35 cellular contexts compared by ENCODE assay signal in the genomic region with DNA sequence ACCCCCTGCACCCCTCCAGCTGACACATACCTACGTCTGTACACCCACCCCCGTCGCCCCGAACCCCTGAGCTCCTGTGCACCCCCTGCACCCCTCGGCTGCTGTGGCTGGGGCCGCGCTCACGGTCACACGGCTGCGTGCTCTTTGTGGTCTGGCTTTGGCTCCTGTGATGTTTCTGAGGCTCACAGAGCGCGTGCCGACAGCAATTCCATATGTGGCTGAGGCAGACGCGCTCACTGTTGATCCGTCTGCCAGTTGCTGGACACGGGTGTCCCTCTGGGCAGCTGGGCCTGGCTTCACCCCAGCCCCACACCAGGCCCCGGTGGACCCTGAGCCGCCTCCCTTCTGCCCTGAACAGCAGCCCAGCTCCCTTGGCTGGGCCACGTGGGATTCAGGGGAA. TPM values are rescaled to one million over a fixed set of nuclear protein-coding genes. Genes with fewer than 3 reads are reported as not detected.
"Had no signal": no experiment of that assay in that cellular context is flagged by ENCODE, and none has a peak within 500 bp of the region (broad histone marks: within the 10 kb centered on the region; RNA-seq: fewer than 3 reads in every experiment).

No MANE protein-coding gene starts in this region.

- H3K4me1 ChIP-seq: breast epithelium had no signal

- H3K27me3 Mint-ChIP-seq: activated B cell treated with CpG ODN at 0.5 μM for 24 hours; activated T-helper 17 cell treated with anti-CD3 and anti-CD28 coated beads, Interleukin-2, amount 50 U/mL, for 72 hours had no signal

- ATAC-seq: activated CD8-positive, alpha-beta T cell treated with anti-CD3 and anti-CD28 coated beads for 36 hours; activated naive CD4-positive, alpha-beta T cell treated with anti-CD3 and anti-CD28 coated beads, Interleukin-2, amount 50 U/mL, for 72 hours; activated T-cell treated with anti-CD3 and anti-CD28 coated beads, Interleukin-2, amount 50 U/mL, for 4 hours; activated T-cell treated with anti-CD3 and anti-CD28 coated beads, Interleukin-2, amount 50 U/mL, for 72 hours; activated T-helper 17 cell treated with anti-CD3 and anti-CD28 coated beads, Interleukin-2, amount 50 U/mL, for 72 hours; body of pancreas had no signal

- H3K4me3 ChIP-seq: adrenal gland, body of pancreas, breast epithelium had no signal

- H3K36me3 ChIP-seq: adrenal gland, brain microvascular endothelial cell, breast epithelium had no signal

- H3K4me3 Mint-ChIP-seq: activated B cell treated with CpG ODN at 0.5 μM for 24 hours; activated CD4-positive, alpha-beta memory T cell treated with anti-CD3 and anti-CD28 coated beads for 36 hours; activated CD4-positive, alpha-beta T cell treated with anti-CD3 and anti-CD28 coated beads, Interleukin-2, amount 10 ng/mL, durations not matched to agents 24 days and 14 days; activated CD8-positive, alpha-beta T cell treated with anti-CD3 and anti-CD28 coated beads for 36 hours; activated naive CD4-positive, alpha-beta T cell treated with anti-CD3 and anti-CD28 coated beads for 36 hours; activated naive CD8-positive, alpha-beta T cell treated with anti-CD3 and anti-CD28 coated beads for 36 hours; activated T-cell treated with anti-CD3 and anti-CD28 coated beads, Interleukin-2, amount 50 U/mL, for 72 hours; activated T-helper 1 cell treated with anti-CD3 and anti-CD28 coated beads, Interleukin-12 subunit alpha, Interleukin-12 subunit beta, Interleukin-2, Interleukin-4 antibody, amounts not matched to agents 30 ng/mL and 10 ng/mL and 1 ng/mL, durations not matched to agents 14 hours and 24 hours and 36 hours; activated T-helper 17 cell treated with anti-CD3 and anti-CD28 coated beads, Interleukin-2, amount 50 U/mL, for 72 hours; T-helper 2 cell treated with Interferon-gamma antibody and Interleukin-4, amounts not matched to agents 5 μg/mL and 100 μg/mL, for 36 hours had no signal

- H3K27ac Mint-ChIP-seq: activated B cell treated with CpG ODN at 0.5 μM for 24 hours; activated CD4-positive, alpha-beta memory T cell treated with anti-CD3 and anti-CD28 coated beads for 36 hours; activated CD4-positive, alpha-beta T cell treated with anti-CD3 and anti-CD28 coated beads, Interleukin-2, amount 10 ng/mL, durations not matched to agents 24 days and 14 days; activated CD8-positive, alpha-beta T cell treated with anti-CD3 and anti-CD28 coated beads for 36 hours; activated naive CD4-positive, alpha-beta T cell treated with anti-CD3 and anti-CD28 coated beads for 36 hours; activated naive CD4-positive, alpha-beta T cell treated with anti-CD3 and anti-CD28 coated beads, Interleukin-2, amount 50 U/mL, for 72 hours; activated naive CD8-positive, alpha-beta T cell treated with anti-CD3 and anti-CD28 coated beads for 36 hours; activated T-cell treated with anti-CD3 and anti-CD28 coated beads, Interleukin-2, amount 50 U/mL, for 72 hours; activated T-helper 1 cell treated with anti-CD3 and anti-CD28 coated beads, Interleukin-12 subunit alpha, Interleukin-12 subunit beta, Interleukin-2, Interleukin-4 antibody, amounts not matched to agents 30 ng/mL and 10 ng/mL and 1 ng/mL, durations not matched to agents 14 hours and 24 hours and 36 hours; activated T-helper 17 cell treated with anti-CD3 and anti-CD28 coated beads, Interleukin-2, amount 50 U/mL, for 72 hours; T-helper 1 cell treated with Interleukin-12 subunit alpha and Interleukin-12 subunit beta and Interleukin-4 antibody, amounts not matched to agents 30 μg/mL and 1 μg/mL, for 36 hours; T-helper 2 cell treated with Interferon-gamma antibody and Interleukin-4, amounts not matched to agents 5 μg/mL and 100 μg/mL, for 36 hours had no signal

- DNase-seq: activated B cell treated with CpG ODN at 0.5 μM for 24 hours; activated CD4-positive, alpha-beta memory T cell treated with anti-CD3 and anti-CD28 coated beads for 36 hours; activated CD4-positive, alpha-beta T cell treated with anti-CD3 and anti-CD28 coated beads for 4 hours; activated CD4-positive, alpha-beta T cell treated with anti-CD3 and anti-CD28 coated beads, Interleukin-2, amount 10 ng/mL, durations not matched to agents 24 days and 14 days; activated CD4-positive, alpha-beta T cell treated with anti-CD3 and anti-CD28 coated beads, Interleukin-2, amount 50 U/mL, for 1 hour; activated CD4-positive, alpha-beta T cell treated with anti-CD3 and anti-CD28 coated beads, Interleukin-2, amount 50 U/mL, for 4 hours; activated CD4-positive, CD25-positive, alpha-beta regulatory T cell treated with anti-CD3 and anti-CD28 coated beads, Interleukin-2, amount 50 U/mL, for 72 hours; activated CD8-positive, alpha-beta memory T cell treated with anti-CD3 and anti-CD28 coated beads, Interleukin-2, amount 50 U/mL, for 4 hours; activated CD8-positive, alpha-beta T cell treated with anti-CD3 and anti-CD28 coated beads for 36 hours; activated effector memory CD4-positive, alpha-beta T cell treated with anti-CD3 and anti-CD28 coated beads, Interleukin-2, amount 50 U/mL, for 16 hours; activated gamma-delta T cell treated with Interleukin-2 at 50 U/mL for 16 hours; activated naive CD4-positive, alpha-beta T cell; activated naive CD4-positive, alpha-beta T cell treated with anti-CD3 and anti-CD28 coated beads for 36 hours; activated naive CD4-positive, alpha-beta T cell treated with anti-CD3 and anti-CD28 coated beads, Interleukin-2, amount 50 U/mL, for 16 hours; activated naive CD8-positive, alpha-beta T cell treated with anti-CD3 and anti-CD28 coated beads for 36 hours; activated T-cell treated with anti-CD3 and anti-CD28 coated beads for 4 hours; activated T-cell treated with anti-CD3 and anti-CD28 coated beads, Interleukin-2, amount 50 U/mL, for 1 hour; activated T-cell treated with anti-CD3 and anti-CD28 coated beads, Interleukin-2, amount 50 U/mL, for 4 hours; activated T-cell treated with anti-CD3 and anti-CD28 coated beads, Interleukin-2, amount 50 U/mL, for 72 hours; adrenal gland; amniotic stem cell; aorta; body of pancreas; brain microvascular endothelial cell; central memory CD4-positive, alpha-beta T cell; T-helper 1 cell; T-helper 2 cell; T-helper 9 cell had no signal

- H3K9me3 Mint-ChIP-seq: activated B cell treated with CpG ODN at 0.5 μM for 24 hours; activated CD4-positive, alpha-beta memory T cell treated with anti-CD3 and anti-CD28 coated beads for 36 hours; activated CD4-positive, alpha-beta T cell treated with anti-CD3 and anti-CD28 coated beads, Interleukin-2, amount 10 ng/mL, durations not matched to agents 24 days and 14 days; activated CD8-positive, alpha-beta T cell treated with anti-CD3 and anti-CD28 coated beads for 36 hours; activated naive CD4-positive, alpha-beta T cell treated with anti-CD3 and anti-CD28 coated beads for 36 hours; activated naive CD4-positive, alpha-beta T cell treated with anti-CD3 and anti-CD28 coated beads, Interleukin-2, amount 50 U/mL, for 72 hours; activated naive CD8-positive, alpha-beta T cell treated with anti-CD3 and anti-CD28 coated beads for 36 hours; activated T-cell treated with anti-CD3 and anti-CD28 coated beads, Interleukin-2, amount 50 U/mL, for 4 hours; activated T-cell treated with anti-CD3 and anti-CD28 coated beads, Interleukin-2, amount 50 U/mL, for 72 hours; activated T-helper 1 cell treated with anti-CD3 and anti-CD28 coated beads, Interleukin-12 subunit alpha, Interleukin-12 subunit beta, Interleukin-2, Interleukin-4 antibody, amounts not matched to agents 30 ng/mL and 10 ng/mL and 1 ng/mL, durations not matched to agents 14 hours and 24 hours and 36 hours; activated T-helper 17 cell treated with anti-CD3 and anti-CD28 coated beads, Interleukin-2, amount 50 U/mL, for 72 hours; T-helper 1 cell treated with Interleukin-12 subunit alpha and Interleukin-12 subunit beta and Interleukin-4 antibody, amounts not matched to agents 30 μg/mL and 1 μg/mL, for 36 hours; T-helper 2 cell treated with Interferon-gamma antibody and Interleukin-4, amounts not matched to agents 5 μg/mL and 100 μg/mL, for 36 hours had no signal

- H3K9me3 ChIP-seq: adrenal gland, body of pancreas, breast epithelium had no signal

- H3K27ac ChIP-seq: adrenal gland, body of pancreas, brain microvascular endothelial cell, breast epithelium, VCaP had no signal

- H3K27me3 ChIP-seq: adrenal gland, body of pancreas, brain microvascular endothelial cell, breast epithelium had no signal

- H3K36me3 Mint-ChIP-seq: activated naive CD4-positive, alpha-beta T cell treated with anti-CD3 and anti-CD28 coated beads, Interleukin-2, amount 50 U/mL, for 72 hours had no signal

- H3K4me1 Mint-ChIP-seq: activated T-helper 17 cell treated with anti-CD3 and anti-CD28 coated beads, Interleukin-2, amount 50 U/mL, for 72 hours had no signal

RNA-seq across cellular contexts. Expression of a gene that starts 54.7 kb away (rescaled TPM):
- polyA plus RNA-seq: aorta had no signal
